In the genomic region with DNA sequence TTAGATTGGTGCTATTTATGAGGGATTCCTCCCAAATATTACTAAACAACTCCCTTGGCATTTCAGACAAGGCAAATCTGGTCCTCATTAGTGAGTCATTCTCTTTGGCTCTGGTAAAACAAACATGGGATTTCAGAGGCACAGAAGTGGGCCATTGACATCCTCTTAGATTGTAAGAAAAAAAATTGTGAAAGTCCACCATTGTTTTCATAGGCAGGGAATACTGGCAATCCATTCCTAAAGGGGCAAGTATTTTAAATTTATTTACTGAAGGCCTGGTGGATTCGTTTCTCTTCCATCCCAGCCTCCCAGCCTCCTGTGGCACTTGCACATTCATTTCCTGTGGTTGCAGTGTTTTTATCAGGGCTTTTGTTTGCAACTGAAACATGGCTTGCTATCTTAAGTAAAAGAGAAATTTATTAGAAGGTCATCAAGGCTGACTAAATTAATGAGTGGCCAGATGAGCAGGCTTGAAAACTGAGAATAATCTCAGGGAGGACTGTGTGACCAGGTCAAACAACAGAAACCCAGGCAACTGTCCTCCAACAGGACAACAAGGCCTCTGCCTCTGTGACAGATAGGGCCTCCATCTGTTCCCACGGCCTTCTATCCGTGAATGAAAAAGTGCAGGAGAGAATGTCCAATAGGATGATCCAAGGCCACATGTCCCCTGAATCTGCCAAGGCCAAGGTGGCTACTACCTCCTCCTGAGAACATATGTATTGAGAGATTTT, we compare ENCODE assay signal across 11 cellular contexts. TPM values are rescaled to one million over a fixed set of nuclear protein-coding genes. Genes with fewer than 3 reads are reported as not detected.
DNase-seq lines count a peak whose midpoint lies in the region; ATAC-seq and TF ChIP-seq lines count a peak whose summit lies in the region.
"Had no signal": no experiment of that assay in that cellular context is flagged by ENCODE, and none has a peak within 500 bp of the region (broad histone marks: within the 10 kb centered on the region; RNA-seq: fewer than 3 reads in every experiment).

No MANE protein-coding gene starts in this region.

- H3K4me3 ChIP-seq in SJSA1: no peak overlapping the region
- no peak overlapping the region for H3K4me3 ChIP-seq in fibroblast of mammary gland (ENCODE audit: control insufficient read depth, low read depth, low read length)

- H3K4me1 ChIP-seq in SJSA1 (replicated peaks): peaks cover 13% of the 10 kb centered on the region

- peaks cover 5% of the 10 kb centered on the region for H3K4me1 Mint-ChIP-seq in progenitor cell of endocrine pancreas (ENCODE audit: low read depth)
- H3K4me1 Mint-ChIP-seq: central memory CD8-positive, alpha-beta T cell had no signal

- no peaks in the 10 kb centered on the region for H3K27me3 ChIP-seq in SJSA1 (replicated peaks)

- DNase-seq in EH (ENCODE audit: low read depth): peak; percentile 96
- DNase-seq in SJSA1 (ENCODE audit: low read depth in 1 of 2, low spot score in 2 of 2): peak; percentile 71 to 89
- DNase-seq in fibroblast of mammary gland (ENCODE audit: low read depth): peak; percentile 98
- DNase-seq in pons (ENCODE audit: low spot score): peak; percentile 45
- DNase-seq in progenitor cell of endocrine pancreas (ENCODE audit: low spot score, unreplicated experiment): no peak
- DNase-seq in NCI-H524 treated with DMSO at 0.1 percent for 48 hours (lab: John Stamatoyannopoulos, UW): no peak
- no peak for DNase-seq in stimulated activated CD4-positive, alpha-beta T cell treated with anti-CD3 and anti-CD28 coated beads, Interleukin-1b, Interleukin-23, amount 100 ng/mL, for 48 hours
- DNase-seq: SIG-M5 had no signal

- H3K27ac ChIP-seq in SJSA1: peak overlapping the region; percentile 74

- peaks cover 3% of the 10 kb centered on the region for H3K27me3 Mint-ChIP-seq in progenitor cell of endocrine pancreas

- ATAC-seq in HG03378 (IDR thresholded peaks at IDR 0.05; ENCODE audit: unreplicated experiment): no peak

- peaks cover 7% of the 10 kb centered on the region for H3K9me3 Mint-ChIP-seq in progenitor cell of endocrine pancreas (ENCODE audit: low read depth)
- H3K9me3 Mint-ChIP-seq: central memory CD8-positive, alpha-beta T cell had no signal

- H3K36me3 Mint-ChIP-seq in progenitor cell of endocrine pancreas (ENCODE audit: insufficient read depth): no peaks in the 10 kb centered on the region

- H3K36me3 ChIP-seq in SJSA1: no peaks in the 10 kb centered on the region

- TF ChIP-seq CTCF in fibroblast of mammary gland (conservative IDR thresholded peaks at IDR 0.05; ENCODE audit: control insufficient read depth, insufficient read depth, low read depth, low read length) (no peak), progenitor cell of endocrine pancreas (IDR thresholded peaks at IDR 0.05; ENCODE audit: unreplicated experiment) (no peak)

- no peak overlapping the region for H3K27ac Mint-ChIP-seq in progenitor cell of endocrine pancreas

- no peaks in the 10 kb centered on the region for H3K9me3 ChIP-seq in SJSA1 (replicated peaks)

- no peak overlapping the region for H3K4me3 Mint-ChIP-seq in progenitor cell of endocrine pancreas (ENCODE audit: low read depth)
- H3K4me3 Mint-ChIP-seq: central memory CD8-positive, alpha-beta T cell had no signal

RNA-seq across cellular contexts. Expression of a gene that starts 23.1 kb away (rescaled TPM):
- 1.3 and 1.5 TPM in 2 replicates for total RNA-seq in SJSA1 (2014; rRNA removed; shearing (Covaris generic))
- not detected in 2 replicates for total RNA-seq in progenitor cell of endocrine pancreas
- total RNA-seq: activated CD8-positive, alpha-beta memory T cell treated with anti-CD3 and anti-CD28 coated beads for 36 hours had no signal

RNA-seq across cellular contexts. Expression of a gene that starts 44.8 kb away (rescaled TPM):
- total RNA-seq in SJSA1 (2014; rRNA removed; shearing (Covaris generic)): 15.3 and 25.8 TPM in 2 replicates
- 3.5 and 4.0 TPM in 2 replicates for total RNA-seq in progenitor cell of endocrine pancreas

Comparison
In these comparisons a context has a peak if more than half of its experiments do, and no peak if none do; other contexts are left out.
1. DNase-seq: peak in EH (single experiment), SJSA1 (2 of 2), fibroblast of mammary gland (single experiment) and pons (single experiment); none in progenitor cell of endocrine pancreas (single experiment), NCI-H524 treated with DMSO at 0.1 percent for 48 hours (single experiment) and stimulated activated CD4-positive, alpha-beta T cell treated with anti-CD3 and anti-CD28 coated beads, Interleukin-1b, Interleukin-23, amount 100 ng/mL, for 48 hours (single experiment).